ENCODE assay signal across 10 cellular contexts in genomic region chr12:6461401-6462233, GRCh38. TPM values are rescaled to one million over a fixed set of nuclear protein-coding genes. Genes with fewer than 3 reads are reported as not detected.
DNase-seq lines count a peak whose midpoint lies in the region; ATAC-seq, FAIRE-seq and TF ChIP-seq lines count a peak whose summit lies in the region.
"Had no signal": no experiment of that assay in that cellular context is flagged by ENCODE, and none has a peak within 500 bp of the region (broad histone marks: within the 10 kb centered on the region; RNA-seq: fewer than 3 reads in every experiment).

No MANE protein-coding gene starts in this region.

- peaks cover 100% of the 10 kb centered on the region for H3K36me3 Mint-ChIP-seq in stimulated activated effector memory CD8-positive, alpha-beta T cell treated with anti-CD3 and anti-CD28 coated beads, Interleukin-12 subunit alpha, Interleukin-12 subunit beta, amount 100 ng/mL, for 72 hours

- peak overlapping the region; percentile 94 for H3K27ac Mint-ChIP-seq in stimulated activated effector memory CD8-positive, alpha-beta T cell treated with anti-CD3 and anti-CD28 coated beads, Interleukin-12 subunit alpha, Interleukin-12 subunit beta, amount 100 ng/mL, for 72 hours

- peak; percentile 68 for ATAC-seq in HG02642 (IDR thresholded peaks at IDR 0.05; ENCODE audit: poor library complexity, unreplicated experiment)
- ATAC-seq in HepG2, result no peak
- ATAC-seq in stimulated activated effector memory CD8-positive, alpha-beta T cell treated with anti-CD3 and anti-CD28 coated beads, Interleukin-12 subunit alpha, Interleukin-12 subunit beta, amount 100 ng/mL, for 72 hours, result peak; percentile 96
- ATAC-seq in SK-N-SH treated with all-trans-retinoic acid at 6 μM for 48 hours, result no peak

- H3K9me3 ChIP-seq in HepG2 (ENCODE audit: low read length), result no peaks in the 10 kb centered on the region

- peaks cover 20 to 54% of the 10 kb centered on the region in 2 experiments for H3K36me3 ChIP-seq in HepG2 (replicated peaks in 1 of 2; ENCODE audit: control insufficient read depth in 1 of 2, insufficient read depth in 2 of 2, low read length in 2 of 2)

- TF ChIP-seq EP300 in HepG2 (IDR thresholded peaks at IDR 0.05; ENCODE audit: low read depth in 2 of 2, low read length in 2 of 2) (no peak), HepG2 (CRISPR knock-in tag; IDR thresholded peaks at IDR 0.05; ENCODE audit: borderline replicate concordance) (no peak)

- no peak overlapping the region for H3K4me3 ChIP-seq in HepG2 (replicated peaks in 1 of 3; ENCODE audit: insufficient read depth in 1 of 3, low read depth in 2 of 3, low read length in 3 of 3)

- H3K4me2 ChIP-seq in HepG2 (ENCODE audit: low read depth, low read length), result no peak overlapping the region

- TF ChIP-seq RAD21 in HepG2 (CRISPR knock-in tag; IDR thresholded peaks at IDR 0.05), result no peak

- no peak for TF ChIP-seq POLR2A in HepG2 (IDR thresholded peaks at IDR 0.05; ENCODE audit: insufficient read depth in 1 of 2, low read depth in 2 of 2, low read length in 2 of 2)

- 93% methylated on average over 12 of the region's 15 CpGs for WGBS in HepG2 (ENCODE audit: low lambda C conversion rate)

- H3K9me3 Mint-ChIP-seq in stimulated activated effector memory CD8-positive, alpha-beta T cell treated with anti-CD3 and anti-CD28 coated beads, Interleukin-12 subunit alpha, Interleukin-12 subunit beta, amount 100 ng/mL, for 72 hours, result no peaks in the 10 kb centered on the region

- CTCF ChIA-PET in HepG2 (lab: Yijun Ruan, JAX; ENCODE audit: low intra/inter-chr PET ratio, low total read pairs), result no interaction called here

- intact Hi-C loops in HepG2 (cut with micrococcal nuclease; ENCODE audit: unreplicated experiment), result loop anchor here (10.0 kb wide), 1 partner anchor 127 kb away; no protein-coding TSS in a partner anchor

- in situ Hi-C loops in HepG2 (cut with HindIII; ENCODE audit: extremely low pct_ligation_motif_present, low pct_unique_long_range_greater_than_20kb), result loop anchor here (5.0 to 25.0 kb wide), 2 partner anchors 39 to 399 kb away; no protein-coding TSS in a partner anchor

- no peak overlapping the region for H3K27ac ChIP-seq in HepG2 (ENCODE audit: extremely low read length, insufficient read depth, low read length)

- no TSS peak for BruUV-seq in HepG2 (replicated peaks; lab: Mats Ljungman, UMichigan)

- H3K4me3 Mint-ChIP-seq in stimulated activated effector memory CD8-positive, alpha-beta T cell treated with anti-CD3 and anti-CD28 coated beads, Interleukin-12 subunit alpha, Interleukin-12 subunit beta, amount 100 ng/mL, for 72 hours, result peak overlapping the region; percentile 78

- 0 out of 2 replicates have a peak, but pooled peaks cover 5% of the 10 kb centered on the region for H3K4me1 ChIP-seq in HepG2 (ENCODE audit: insufficient read depth, low read length)

- no peak overlapping the region for H3K9ac ChIP-seq in HepG2 (ENCODE audit: insufficient read depth, low read depth, low read length)

- peaks cover 79% of the 10 kb centered on the region for H3K4me1 Mint-ChIP-seq in stimulated activated effector memory CD8-positive, alpha-beta T cell treated with anti-CD3 and anti-CD28 coated beads, Interleukin-12 subunit alpha, Interleukin-12 subunit beta, amount 100 ng/mL, for 72 hours

- peak; percentile 78 for DNase-seq in GM10266 (ENCODE audit: extremely low spot score)
- peak; percentile 53 for DNase-seq in RPMI7951 (ENCODE audit: low read depth)
- peak; percentile 25 for DNase-seq in activated gamma-delta T cell (lab: John Stamatoyannopoulos, UW)
- DNase-seq in HepG2 (ENCODE audit: low spot score), result no peak
- DNase-seq in stimulated activated effector memory CD8-positive, alpha-beta T cell treated with anti-CD3 and anti-CD28 coated beads, Interleukin-12 subunit alpha, Interleukin-12 subunit beta, amount 100 ng/mL, for 72 hours (ENCODE audit: low spot score in 2 of 2), result peak; percentile 54 to 85
- DNase-seq in H4 (ENCODE audit: low spot score), result no peak

- POLR2A ChIA-PET in HepG2 (lab: Yijun Ruan, JAX), result interaction anchor here (1.1 to 2.9 kb wide), 3 partner anchors 9 to 72 kb away, joined by 3 to 12 read pairs (median 9); partner anchors contain the start of genes TAPBPL and VAMP1

- no peaks in the 10 kb centered on the region for H4K20me1 ChIP-seq in HepG2 (ENCODE audit: insufficient read depth, low read length)

- H2AFZ ChIP-seq in HepG2 (ENCODE audit: low read length), result no peak overlapping the region

- H3K79me2 ChIP-seq in HepG2 (ENCODE audit: insufficient read depth, low read length), result no peaks in the 10 kb centered on the region

- H3K27me3 ChIP-seq in HepG2 (ENCODE audit: control insufficient read depth in 1 of 2, insufficient read depth in 2 of 2, low read length in 2 of 2), result no peaks in the 10 kb centered on the region

- no peak for TF ChIP-seq CTCF in GM10266 (IDR thresholded peaks at IDR 0.05; ENCODE audit: control insufficient read depth, insufficient read depth, low read depth, missing control alignments)
- no peak for TF ChIP-seq CTCF in HepG2 (CRISPR knock-in tag; IDR thresholded peaks at IDR 0.05)

- no peak for FAIRE-seq in HepG2 (lab: Jason Lieb, UNC)
- FAIRE-seq: H1, islet of Langerhans had no signal

RNA-seq across cellular contexts. Expression of gene VAMP1, which starts 8.9 kb away (rescaled TPM):
- 3.1 and 4.1 TPM in 2 replicates for total RNA-seq in RPMI7951 (2014; rRNA removed; shearing (Covaris generic))
- 0.45 and 2.5 TPM in 2 replicates for total RNA-seq in HepG2 (2016; rRNA removed; fragmentation: Illumina TruSeq; extraction: Trizol)
- total RNA-seq in HepG2 (2016; cell fraction: cytosol; rRNA removed; fragmentation: Illumina TruSeq; extraction: Trizol; ENCODE audit: low read depth), result 0.81 TPM in 1 of 2 replicates, not detected in the other
- 0.97 and 3.1 TPM in 2 replicates for total RNA-seq in HepG2 (2016; cell fraction: insoluble cytoplasmic fraction; rRNA removed; fragmentation: Illumina TruSeq; extraction: Trizol)
- 0.59 and 0.68 TPM in 2 replicates for total RNA-seq in HepG2 (2016; cell fraction: membrane; rRNA removed; fragmentation: Illumina TruSeq; extraction: Trizol)
- total RNA-seq in HepG2 (2016; cell fraction: nucleus; rRNA removed; fragmentation: Illumina TruSeq; extraction: Trizol), result 5.5 and 5.9 TPM in 2 replicates
- polyA plus RNA-seq in HepG2 (2011; rRNA removed), result 7.4 and 8.0 TPM in 2 replicates
- 2.5 and 2.8 TPM in 2 replicates for polyA plus RNA-seq in HepG2 (2011; cell fraction: cytosol; rRNA removed)
- polyA plus RNA-seq in HepG2 (2011; cell fraction: nucleus; rRNA removed), result 25.6 and 29.4 TPM in 2 replicates
- 3.2 and 3.5 TPM in 2 replicates for polyA plus RNA-seq in HepG2 (2012)
- polyA plus RNA-seq in HepG2 (2016; cell fraction: cytosol; fragmentation: Illumina TruSeq; extraction: Trizol; ENCODE audit: low read depth), result 0.18 and 0.24 TPM in 2 replicates
- polyA plus RNA-seq in HepG2 (2016; cell fraction: insoluble cytoplasmic fraction; fragmentation: Illumina TruSeq; extraction: Trizol; ENCODE audit: low read depth), result 1.4 and 2.2 TPM in 2 replicates
- polyA plus RNA-seq in HepG2 (2016; cell fraction: membrane; fragmentation: Illumina TruSeq; extraction: Trizol; ENCODE audit: low read depth), result 0.49 and 0.91 TPM in 2 replicates
- polyA plus RNA-seq in HepG2 (2016; cell fraction: nucleus; fragmentation: Illumina TruSeq; extraction: Trizol; ENCODE audit: insufficient read depth, low read depth), result 12.1 and 15.4 TPM in 2 replicates
- polyA minus RNA-seq in HepG2 (2011; rRNA and poly(A)+ RNA removed; ENCODE audit: low replicate concordance), result 5.9 and 16.5 TPM in 2 replicates
- polyA minus RNA-seq in HepG2 (2011; cell fraction: cytosol; rRNA and poly(A)+ RNA removed), result 0.99 and 1.8 TPM in 2 replicates
- polyA minus RNA-seq in HepG2 (2011; cell fraction: nucleus; rRNA and poly(A)+ RNA removed), result 9.4 and 13.9 TPM in 2 replicates
- total RNA-seq in H4 (2014; rRNA removed; shearing (Covaris generic)), result 2.8 and 4.1 TPM in 2 replicates

RNA-seq across cellular contexts. Expression of gene TAPBPL, which starts 9.8 kb away (rescaled TPM):
- 15.4 and 18.9 TPM in 2 replicates for total RNA-seq in RPMI7951 (2014; rRNA removed; shearing (Covaris generic))
- 3.2 and 10.0 TPM in 2 replicates for total RNA-seq in HepG2 (2016; rRNA removed; fragmentation: Illumina TruSeq; extraction: Trizol)
- 1.6 and 1.7 TPM in 2 replicates for total RNA-seq in HepG2 (2016; cell fraction: cytosol; rRNA removed; fragmentation: Illumina TruSeq; extraction: Trizol; ENCODE audit: low read depth)
- 3.4 and 9.9 TPM in 2 replicates for total RNA-seq in HepG2 (2016; cell fraction: insoluble cytoplasmic fraction; rRNA removed; fragmentation: Illumina TruSeq; extraction: Trizol)
- total RNA-seq in HepG2 (2016; cell fraction: membrane; rRNA removed; fragmentation: Illumina TruSeq; extraction: Trizol), result 1.8 and 2.5 TPM in 2 replicates
- 9.2 and 10.0 TPM in 2 replicates for total RNA-seq in HepG2 (2016; cell fraction: nucleus; rRNA removed; fragmentation: Illumina TruSeq; extraction: Trizol)
- 14.0 and 14.5 TPM in 2 replicates for polyA plus RNA-seq in HepG2 (2011; rRNA removed)
- 10.0 and 15.1 TPM in 2 replicates for polyA plus RNA-seq in HepG2 (2011; cell fraction: cytosol; rRNA removed)
- 23.3 and 24.2 TPM in 2 replicates for polyA plus RNA-seq in HepG2 (2011; cell fraction: nucleus; rRNA removed)
- polyA plus RNA-seq in HepG2 (2012), result 4.2 and 4.3 TPM in 2 replicates
- polyA plus RNA-seq in HepG2 (2016; cell fraction: cytosol; fragmentation: Illumina TruSeq; extraction: Trizol; ENCODE audit: low read depth), result 1.7 TPM in 2 replicates
- 3.3 and 4.4 TPM in 2 replicates for polyA plus RNA-seq in HepG2 (2016; cell fraction: insoluble cytoplasmic fraction; fragmentation: Illumina TruSeq; extraction: Trizol; ENCODE audit: low read depth)
- polyA plus RNA-seq in HepG2 (2016; cell fraction: membrane; fragmentation: Illumina TruSeq; extraction: Trizol; ENCODE audit: low read depth), result 2.9 and 3.9 TPM in 2 replicates
- 12.3 and 14.0 TPM in 2 replicates for polyA plus RNA-seq in HepG2 (2016; cell fraction: nucleus; fragmentation: Illumina TruSeq; extraction: Trizol; ENCODE audit: insufficient read depth, low read depth)
- 0.84 and 17.6 TPM in 2 replicates for polyA minus RNA-seq in HepG2 (2011; rRNA and poly(A)+ RNA removed; ENCODE audit: low replicate concordance)
- polyA minus RNA-seq in HepG2 (2011; cell fraction: cytosol; rRNA and poly(A)+ RNA removed), result 3.3 and 3.5 TPM in 2 replicates
- polyA minus RNA-seq in HepG2 (2011; cell fraction: nucleus; rRNA and poly(A)+ RNA removed), result 14.5 and 16.5 TPM in 2 replicates
- 8.6 and 20.5 TPM in 2 replicates for total RNA-seq in H4 (2014; rRNA removed; shearing (Covaris generic))

RNA-seq across cellular contexts. Expression of gene CD27, which starts 16.9 kb away (rescaled TPM):
- total RNA-seq in RPMI7951 (2014; rRNA removed; shearing (Covaris generic)), result not detected in 2 replicates
- total RNA-seq in HepG2 (2016; rRNA removed; fragmentation: Illumina TruSeq; extraction: Trizol), result not detected in 2 replicates
- not detected in 2 replicates for total RNA-seq in HepG2 (2016; cell fraction: cytosol; rRNA removed; fragmentation: Illumina TruSeq; extraction: Trizol; ENCODE audit: low read depth)
- total RNA-seq in HepG2 (2016; cell fraction: insoluble cytoplasmic fraction; rRNA removed; fragmentation: Illumina TruSeq; extraction: Trizol), result not detected in 2 replicates
- total RNA-seq in HepG2 (2016; cell fraction: membrane; rRNA removed; fragmentation: Illumina TruSeq; extraction: Trizol), result not detected in 2 replicates
- total RNA-seq in HepG2 (2016; cell fraction: nucleus; rRNA removed; fragmentation: Illumina TruSeq; extraction: Trizol), result not detected in 2 replicates
- 0.12 and 0.18 TPM in 2 replicates for polyA plus RNA-seq in HepG2 (2011; rRNA removed)
- polyA plus RNA-seq in HepG2 (2011; cell fraction: cytosol; rRNA removed), result 0.05 and 0.15 TPM in 2 replicates
- not detected in 2 replicates for polyA plus RNA-seq in HepG2 (2011; cell fraction: nucleus; rRNA removed)
- polyA plus RNA-seq in HepG2 (2012), result 0.17 TPM in 1 of 2 replicates, not detected in the other
- polyA plus RNA-seq in HepG2 (2016; cell fraction: cytosol; fragmentation: Illumina TruSeq; extraction: Trizol; ENCODE audit: low read depth), result not detected in 2 replicates
- not detected in 2 replicates for polyA plus RNA-seq in HepG2 (2016; cell fraction: insoluble cytoplasmic fraction; fragmentation: Illumina TruSeq; extraction: Trizol; ENCODE audit: low read depth)
- polyA plus RNA-seq in HepG2 (2016; cell fraction: membrane; fragmentation: Illumina TruSeq; extraction: Trizol; ENCODE audit: low read depth), result not detected in 2 replicates
- polyA plus RNA-seq in HepG2 (2016; cell fraction: nucleus; fragmentation: Illumina TruSeq; extraction: Trizol; ENCODE audit: insufficient read depth, low read depth), result not detected in 2 replicates
- 0.18 and 0.23 TPM in 2 replicates for polyA minus RNA-seq in HepG2 (2011; rRNA and poly(A)+ RNA removed; ENCODE audit: low replicate concordance)
- polyA minus RNA-seq in HepG2 (2011; cell fraction: cytosol; rRNA and poly(A)+ RNA removed), result not detected in 2 replicates
- polyA minus RNA-seq in HepG2 (2011; cell fraction: nucleus; rRNA and poly(A)+ RNA removed), result not detected in 2 replicates
- total RNA-seq in H4 (2014; rRNA removed; shearing (Covaris generic)), result not detected in 2 replicates

RNA-seq across cellular contexts. Expression of gene MRPL51, which starts 31.4 kb away (rescaled TPM):
- total RNA-seq in RPMI7951 (2014; rRNA removed; shearing (Covaris generic)), result 184 and 197 TPM in 2 replicates
- total RNA-seq in HepG2 (2016; rRNA removed; fragmentation: Illumina TruSeq; extraction: Trizol), result 278 and 343 TPM in 2 replicates
- 189 and 218 TPM in 2 replicates for total RNA-seq in HepG2 (2016; cell fraction: cytosol; rRNA removed; fragmentation: Illumina TruSeq; extraction: Trizol; ENCODE audit: low read depth)
- 286 and 361 TPM in 2 replicates for total RNA-seq in HepG2 (2016; cell fraction: insoluble cytoplasmic fraction; rRNA removed; fragmentation: Illumina TruSeq; extraction: Trizol)
- 199 and 207 TPM in 2 replicates for total RNA-seq in HepG2 (2016; cell fraction: membrane; rRNA removed; fragmentation: Illumina TruSeq; extraction: Trizol)
- total RNA-seq in HepG2 (2016; cell fraction: nucleus; rRNA removed; fragmentation: Illumina TruSeq; extraction: Trizol), result 80.6 and 104 TPM in 2 replicates
- 52.5 and 64.8 TPM in 2 replicates for polyA plus RNA-seq in HepG2 (2011; rRNA removed)
- 82.5 and 89.0 TPM in 2 replicates for polyA plus RNA-seq in HepG2 (2011; cell fraction: cytosol; rRNA removed)
- 20.2 and 20.8 TPM in 2 replicates for polyA plus RNA-seq in HepG2 (2011; cell fraction: nucleus; rRNA removed)
- polyA plus RNA-seq in HepG2 (2012), result 128 and 181 TPM in 2 replicates
- polyA plus RNA-seq in HepG2 (2016; cell fraction: cytosol; fragmentation: Illumina TruSeq; extraction: Trizol; ENCODE audit: low read depth), result 188 and 220 TPM in 2 replicates
- polyA plus RNA-seq in HepG2 (2016; cell fraction: insoluble cytoplasmic fraction; fragmentation: Illumina TruSeq; extraction: Trizol; ENCODE audit: low read depth), result 342 and 349 TPM in 2 replicates
- 177 and 178 TPM in 2 replicates for polyA plus RNA-seq in HepG2 (2016; cell fraction: membrane; fragmentation: Illumina TruSeq; extraction: Trizol; ENCODE audit: low read depth)
- polyA plus RNA-seq in HepG2 (2016; cell fraction: nucleus; fragmentation: Illumina TruSeq; extraction: Trizol; ENCODE audit: insufficient read depth, low read depth), result 114 and 136 TPM in 2 replicates
- 25.3 and 67.0 TPM in 2 replicates for polyA minus RNA-seq in HepG2 (2011; rRNA and poly(A)+ RNA removed; ENCODE audit: low replicate concordance)
- polyA minus RNA-seq in HepG2 (2011; cell fraction: cytosol; rRNA and poly(A)+ RNA removed), result 12.4 and 18.6 TPM in 2 replicates
- 10.1 and 13.3 TPM in 2 replicates for polyA minus RNA-seq in HepG2 (2011; cell fraction: nucleus; rRNA and poly(A)+ RNA removed)
- 286 and 368 TPM in 2 replicates for total RNA-seq in H4 (2014; rRNA removed; shearing (Covaris generic))

RNA-seq across cellular contexts. Expression of gene NCAPD2, which starts 32.3 kb away (rescaled TPM):
- 92.1 and 106 TPM in 2 replicates for total RNA-seq in RPMI7951 (2014; rRNA removed; shearing (Covaris generic))
- 65.6 and 100 TPM in 2 replicates for total RNA-seq in HepG2 (2016; rRNA removed; fragmentation: Illumina TruSeq; extraction: Trizol)
- 7.2 and 7.6 TPM in 2 replicates for total RNA-seq in HepG2 (2016; cell fraction: cytosol; rRNA removed; fragmentation: Illumina TruSeq; extraction: Trizol; ENCODE audit: low read depth)
- 68.5 and 86.5 TPM in 2 replicates for total RNA-seq in HepG2 (2016; cell fraction: insoluble cytoplasmic fraction; rRNA removed; fragmentation: Illumina TruSeq; extraction: Trizol)
- total RNA-seq in HepG2 (2016; cell fraction: membrane; rRNA removed; fragmentation: Illumina TruSeq; extraction: Trizol), result 25.1 and 25.2 TPM in 2 replicates
- total RNA-seq in HepG2 (2016; cell fraction: nucleus; rRNA removed; fragmentation: Illumina TruSeq; extraction: Trizol), result 57.8 and 60.8 TPM in 2 replicates
- polyA plus RNA-seq in HepG2 (2011; rRNA removed), result 42.8 and 51.1 TPM in 2 replicates
- polyA plus RNA-seq in HepG2 (2011; cell fraction: cytosol; rRNA removed), result 32.2 and 41.0 TPM in 2 replicates
- polyA plus RNA-seq in HepG2 (2011; cell fraction: nucleus; rRNA removed), result 46.7 and 50.4 TPM in 2 replicates
- 31.0 and 53.6 TPM in 2 replicates for polyA plus RNA-seq in HepG2 (2012)
- 3.4 and 4.5 TPM in 2 replicates for polyA plus RNA-seq in HepG2 (2016; cell fraction: cytosol; fragmentation: Illumina TruSeq; extraction: Trizol; ENCODE audit: low read depth)
- 56.7 and 71.7 TPM in 2 replicates for polyA plus RNA-seq in HepG2 (2016; cell fraction: insoluble cytoplasmic fraction; fragmentation: Illumina TruSeq; extraction: Trizol; ENCODE audit: low read depth)
- polyA plus RNA-seq in HepG2 (2016; cell fraction: membrane; fragmentation: Illumina TruSeq; extraction: Trizol; ENCODE audit: low read depth), result 12.3 and 13.7 TPM in 2 replicates
- polyA plus RNA-seq in HepG2 (2016; cell fraction: nucleus; fragmentation: Illumina TruSeq; extraction: Trizol; ENCODE audit: insufficient read depth, low read depth), result 73.7 and 78.3 TPM in 2 replicates
- 92.8 and 252 TPM in 2 replicates for polyA minus RNA-seq in HepG2 (2011; rRNA and poly(A)+ RNA removed; ENCODE audit: low replicate concordance)
- polyA minus RNA-seq in HepG2 (2011; cell fraction: cytosol; rRNA and poly(A)+ RNA removed), result 51.6 and 71.6 TPM in 2 replicates
- 62.8 and 68.9 TPM in 2 replicates for polyA minus RNA-seq in HepG2 (2011; cell fraction: nucleus; rRNA and poly(A)+ RNA removed)
- 126 and 187 TPM in 2 replicates for total RNA-seq in H4 (2014; rRNA removed; shearing (Covaris generic))

Comparison
In these comparisons a context has a peak if more than half of its experiments do, and no peak if none do; other contexts are left out.
1. DNase-seq: peak in GM10266 (single experiment), RPMI7951 (single experiment), activated gamma-delta T cell (single experiment) and stimulated activated effector memory CD8-positive, alpha-beta T cell treated with anti-CD3 and anti-CD28 coated beads, Interleukin-12 subunit alpha, Interleukin-12 subunit beta, amount 100 ng/mL, for 72 hours (2 of 2); none in HepG2 (single experiment) and H4 (single experiment).
2. ATAC-seq: peak in HG02642 (single experiment) and stimulated activated effector memory CD8-positive, alpha-beta T cell treated with anti-CD3 and anti-CD28 coated beads, Interleukin-12 subunit alpha, Interleukin-12 subunit beta, amount 100 ng/mL, for 72 hours (single experiment); none in HepG2 (single experiment) and SK-N-SH treated with all-trans-retinoic acid at 6 μM for 48 hours (single experiment).